12 cellular contexts compared by ENCODE assay signal in genomic region chr5:150642991-150643710, GRCh38. TPM values are rescaled to one million over a fixed set of nuclear protein-coding genes. Genes with fewer than 3 reads are reported as not detected.
DNase-seq lines count a peak whose midpoint lies in the region; ATAC-seq, FAIRE-seq and TF ChIP-seq lines count a peak whose summit lies in the region.
"Had no signal": no experiment of that assay in that cellular context is flagged by ENCODE, and none has a peak within 500 bp of the region (broad histone marks: within the 10 kb centered on the region; RNA-seq: fewer than 3 reads in every experiment).

No MANE protein-coding gene starts in this region.

- peak overlapping the region in 1 of 2 donors; percentile 49 for H3K9ac ChIP-seq in kidney (ENCODE audit: low read length in 2 of 2)

- peaks cover 25% of the 10 kb centered on the region for H3K4me1 ChIP-seq in HEK293 (ENCODE audit: control insufficient read depth, insufficient read depth, low read length)
- H3K4me1 ChIP-seq in kidney (ENCODE audit: control insufficient read depth in 1 of 2, insufficient read depth in 1 of 2, low read depth in 1 of 2, low read length in 2 of 2): peaks cover 51 to 54% of the 10 kb centered on the region in 2 donors

- H3K36me3 ChIP-seq in HEK293 (ENCODE audit: control insufficient read depth in 2 of 2, insufficient read depth in 1 of 2, low read length in 2 of 2): no peaks in the 10 kb centered on the region
- peaks cover 3% of the 10 kb centered on the region for H3K36me3 ChIP-seq in brain microvascular endothelial cell (replicated peaks)
- peaks cover 0 to under 1% of the 10 kb centered on the region in 2 donors for H3K36me3 ChIP-seq in kidney (ENCODE audit: control insufficient read depth in 1 of 2, insufficient read depth in 2 of 2, low read length in 2 of 2)
- no peaks in the 10 kb centered on the region for H3K36me3 ChIP-seq in WERI-Rb-1

- ATAC-seq in GM21825 (IDR thresholded peaks at IDR 0.05; ENCODE audit: unreplicated experiment) (no peak), HG02678 (IDR thresholded peaks at IDR 0.05; ENCODE audit: unreplicated experiment) (no peak)
- ATAC-seq: activated CD8-positive, alpha-beta T cell treated with anti-CD3 and anti-CD28 coated beads for 36 hours had no signal

- no peaks in the 10 kb centered on the region for H3K27me3 ChIP-seq in brain microvascular endothelial cell (replicated peaks)
- H3K27me3 ChIP-seq in WERI-Rb-1 (ENCODE audit: insufficient read depth, low read depth, severe bottlenecking): no peaks in the 10 kb centered on the region

- no peak for FAIRE-seq in kidney (lab: Jason Lieb, UNC)

- H3K27ac ChIP-seq in HEK293 (ENCODE audit: extremely low read depth, low read depth, low read length) (no peak overlapping the region), brain microvascular endothelial cell (peak overlapping the region; percentile 87), kidney (ENCODE audit: low read depth in 2 of 2, low read length in 2 of 2) (peak overlapping the region; percentile 87 to 93), skin epidermis (peak overlapping the region in 11 of 21 experiments; percentile 2 to 88 (median 73)), WERI-Rb-1 (no peak overlapping the region)

- in situ Hi-C loops in brain microvascular endothelial cell (cut with HindIII; ENCODE audit: low pct_ligation_motif_present, low sequenced_read_pairs): no loop called here

- POLR2A ChIA-PET in HEK293 (lab: Yijun Ruan, JAX): interaction anchor here (0.6 to 1.8 kb wide), 12 partner anchors 8 to 136 kb away, joined by 3 to 8 read pairs (median 4); partner anchors contain the start of gene SMIM3

- DNase-seq in brain microvascular endothelial cell (peak; percentile 33), kidney (peak; percentile 32), NCI-H1105 (lab: John Stamatoyannopoulos, UW) (no peak), WERI-Rb-1 (no peak)
- DNase-seq: activated CD8-positive, alpha-beta T cell treated with anti-CD3 and anti-CD28 coated beads for 36 hours; activated naive CD8-positive, alpha-beta T cell treated with anti-CD3 and anti-CD28 coated beads for 36 hours; CD8-positive, alpha-beta memory T cell; NCI-H526 treated with DMSO at 0.1 percent for 48 hours had no signal

- TF ChIP-seq CTCF in HEK293 (tag by site-specific recombination; IDR thresholded peaks at IDR 0.05) (no peak), brain microvascular endothelial cell (IDR thresholded peaks at IDR 0.05; ENCODE audit: low read depth, low read length, missing control alignments) (no peak), kidney (IDR thresholded peaks at IDR 0.05; ENCODE audit: borderline replicate concordance, extremely low read depth, insufficient read depth) (no peak), WERI-Rb-1 (IDR thresholded peaks at IDR 0.05; ENCODE audit: low read depth, low read length) (no peak)

- CTCF ChIA-PET in HEK293 (lab: Yijun Ruan, JAX): interaction anchor here (1.0 to 9.4 kb wide), 4 partner anchors 8 to 184 kb away, joined by 3 to 60 read pairs (median 24); no protein-coding TSS in a partner anchor

- H3K4me3 ChIP-seq in HEK293 (ENCODE audit: low read depth, low read length) (no peak overlapping the region), brain microvascular endothelial cell (ENCODE audit: low read depth, low read length) (peak overlapping the region; percentile 33), kidney (ENCODE audit: low read length in 2 of 2) (peak overlapping the region; percentile 6 to 21), skin epidermis (no peak overlapping the region), WERI-Rb-1 (ENCODE audit: low read depth, low read length) (no peak overlapping the region)

- intact Hi-C loops in kidney (cut with DNase I): no loop called here

- no peaks in the 10 kb centered on the region for H3K9me3 ChIP-seq in HEK293 (ENCODE audit: control insufficient read depth, insufficient read depth, low read depth, low read length)
- H3K9me3 ChIP-seq in kidney (ENCODE audit: control insufficient read depth in 1 of 2, low read length in 2 of 2): no peaks in the 10 kb centered on the region
- H3K9me3 ChIP-seq in WERI-Rb-1 (ENCODE audit: severe bottlenecking): no peaks in the 10 kb centered on the region

TF ChIP-seq in HEK293, 187 proteins besides CTCF, POLR2A, EP300 and RAD21:
- TF ChIP-seq SCRT2 (tag by site-specific recombination; IDR thresholded peaks at IDR 0.05) (no peak), ZNF18 (tag by site-specific recombination; IDR thresholded peaks at IDR 0.05) (peak; percentile 81), FEZF1 (tag by site-specific recombination; IDR thresholded peaks at IDR 0.05) (no peak)

RNA-seq across cellular contexts. Expression of gene SYNPO, which starts 2.7 kb away (rescaled TPM):
- 87.6 TPM for total RNA-seq in kidney
- polyA plus RNA-seq in kidney (ENCODE audit: insufficient read depth, low read depth, low replicate concordance): 46.3 TPM
- polyA plus RNA-seq: CD8-positive, alpha-beta memory T cell had no signal

RNA-seq across cellular contexts. Expression of gene MYOZ3, which starts 17.9 kb away (rescaled TPM):
- 0.66 TPM for total RNA-seq in kidney
- polyA plus RNA-seq in kidney (ENCODE audit: insufficient read depth, low read depth, low replicate concordance): 1.3 TPM
- total RNA-seq: CD8-positive, alpha-beta memory T cell had no signal
- polyA plus RNA-seq: CD8-positive, alpha-beta memory T cell had no signal

RNA-seq across cellular contexts. Expression of gene RBM22, which starts 57.7 kb away (rescaled TPM):
- 44.2 TPM for total RNA-seq in kidney
- polyA plus RNA-seq in kidney (ENCODE audit: insufficient read depth, low read depth, low replicate concordance): 30.0 TPM

Comparison
In these comparisons a context has a peak if more than half of its experiments do, and no peak if none do; other contexts are left out.
1. H3K27ac ChIP-seq: peak in brain microvascular endothelial cell (single experiment), kidney (2 of 2) and skin epidermis (11 of 21); none in HEK293 (single experiment) and WERI-Rb-1 (single experiment).
2. H3K4me3 ChIP-seq: peak in brain microvascular endothelial cell (single experiment) and kidney (2 of 2); none in HEK293 (single experiment), skin epidermis (0 of 7) and WERI-Rb-1 (single experiment).
3. DNase-seq: peak in brain microvascular endothelial cell (single experiment) and kidney (single experiment); none in NCI-H1105 (single experiment) and WERI-Rb-1 (single experiment).